In the genomic region with DNA sequence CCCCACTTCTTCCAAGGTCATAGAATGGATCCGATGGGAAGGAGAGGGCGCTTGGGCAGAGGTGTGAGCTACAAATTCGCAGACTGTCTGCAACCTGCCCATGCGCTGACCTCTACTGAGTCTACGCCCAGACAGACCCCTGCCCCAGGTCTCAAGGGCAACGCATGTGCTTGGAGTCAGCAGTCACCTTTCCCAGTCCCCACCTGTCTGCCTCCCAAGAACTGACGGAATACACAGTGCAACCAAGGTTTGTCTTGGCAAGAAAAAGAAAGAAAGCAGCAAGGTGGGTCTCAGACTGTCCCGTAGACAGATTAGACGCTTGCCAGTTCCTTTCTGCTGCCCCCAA, we compare ENCODE assay signal across 29 cellular contexts.
DNase-seq lines count a peak whose midpoint lies in the region; FAIRE-seq and TF ChIP-seq lines count a peak whose summit lies in the region.
"Had no signal": no experiment of that assay in that cellular context is flagged by ENCODE, and none has a peak within 500 bp of the region (broad histone marks: within the 10 kb centered on the region; RNA-seq: fewer than 3 reads in every experiment).

No MANE protein-coding gene starts in this region.

- peak overlapping the region; percentile 67 for H2AFZ ChIP-seq in H1 (ENCODE audit: low read length)

- DNase-seq in H1 (ENCODE audit: low read depth in 1 of 2, low spot score in 2 of 2) (no peak), suprapubic skin (ENCODE audit: low spot score in 2 of 2) (no peak), nucleus accumbens (lab: John Stamatoyannopoulos, UW) (no peak), thyroid gland (no peak)
- no peak for DNase-seq in activated CD4-positive, alpha-beta T cell treated with anti-CD3 and anti-CD28 coated beads, Interleukin-2, amount 10 ng/mL, durations not matched to agents 24 days and 14 days
- DNase-seq: activated CD4-positive, alpha-beta T cell treated with anti-CD3 and anti-CD28 coated beads for 4 hours; activated gamma-delta T cell; activated naive CD8-positive, alpha-beta T cell treated with anti-CD3 and anti-CD28 coated beads, Interleukin-2, amount 10 ng/mL, durations not matched to agents 7 days and 5 days; activated T-cell treated with anti-CD3 and anti-CD28 coated beads, Interleukin-2, amount 50 U/mL, for 24 hours; central memory CD4-positive, alpha-beta T cell; COR-L47; dermis blood vessel endothelial cell; HFFc6; IMR-90; NCI-H2029; NCI-H524 treated with DMSO at 0.1 percent for 48 hours; NK-92 treated with Interleukin-12 subunit alpha and Interleukin-12 subunit beta, amount 100 ng/mL, for 24 hours; psoas muscle; SHP77; stimulated activated CD4-positive, alpha-beta T cell treated with anti-CD3 and anti-CD28 coated beads, Interleukin-15, amount 100 ng/mL, for 24 hours; stimulated activated naive CD8-positive, alpha-beta T cell treated with anti-CD3 and anti-CD28 coated beads, Interleukin-15, Interleukin-2, amounts not matched to agents 100 U/mL and 50 U/mL, for 24 hours; tibial artery had no signal

- H3K9me3 Mint-ChIP-seq in activated CD4-positive, alpha-beta T cell treated with anti-CD3 and anti-CD28 coated beads, Interleukin-2, amount 10 ng/mL, durations not matched to agents 24 days and 14 days, result peaks cover 5% of the 10 kb centered on the region

- H3K27ac Mint-ChIP-seq in activated CD4-positive, alpha-beta T cell treated with anti-CD3 and anti-CD28 coated beads, Interleukin-2, amount 10 ng/mL, durations not matched to agents 24 days and 14 days, result no peak overlapping the region
- H3K27ac Mint-ChIP-seq: activated naive CD8-positive, alpha-beta T cell treated with anti-CD3 and anti-CD28 coated beads, Interleukin-2, amount 10 ng/mL, durations not matched to agents 7 days and 5 days; activated T-cell treated with anti-CD3 and anti-CD28 coated beads, Interleukin-2, amount 50 U/mL, for 24 hours; HFFc6; T-helper 2 cell treated with Interferon-gamma antibody and Interleukin-4, amounts not matched to agents 5 μg/mL and 100 μg/mL, for 36 hours had no signal

- H3K27me3 ChIP-seq in HUES6 (ENCODE audit: control insufficient read depth, insufficient read depth, low read length) (peaks cover 52% of the 10 kb centered on the region), H1 (replicated peaks in 1 of 4; ENCODE audit: control insufficient read depth in 3 of 4, extremely low read depth in 1 of 4, insufficient read depth in 3 of 4, low read length in 3 of 4) (peaks cover 0 to 19% (median 9%) of the 10 kb centered on the region in 4 experiments; a peak in 6 of 7 replicates), iPS-20b (ENCODE audit: insufficient read depth, low read length) (peaks cover 53% of the 10 kb centered on the region), suprapubic skin (peaks cover 37% of the 10 kb centered on the region), thyroid gland (no peaks in the 10 kb centered on the region)

- peak overlapping the region; percentile 97; the same call in 1 of the 2 replicates for H3K18ac ChIP-seq in H1 (ENCODE audit: extremely low read depth, low read length)

- H3K79me1 ChIP-seq in H1 (ENCODE audit: low read depth, low read length), result no peaks in the 10 kb centered on the region

- H4K20me1 ChIP-seq in H1 (replicated peaks in 1 of 2; ENCODE audit: control insufficient read depth in 1 of 2, insufficient read depth in 2 of 2, low read length in 2 of 2), result peaks cover 0 to 3% of the 10 kb centered on the region in 2 experiments
- H4K20me1 ChIP-seq: BLaER1 treated with 17β-estradiol and CSF1 and Interleukin-3, amounts not matched to agents 10 nM and 100 nM had no signal

- H2AK5ac ChIP-seq in H1 (ENCODE audit: low read depth, low read length), result 0 out of 2 replicates have a peak overlapping the region, but pooled peaks have one; percentile 33

- H3K14ac ChIP-seq in H1 (ENCODE audit: insufficient read length), result no peak overlapping the region

- peak overlapping the region; percentile 14 for H3K4ac ChIP-seq in H1 (replicated peaks; ENCODE audit: insufficient read length, low read depth, low read length)

- H3K36me3 ChIP-seq in HUES6 (ENCODE audit: control insufficient read depth, insufficient read depth, low read length) (no peaks in the 10 kb centered on the region), H1 (ENCODE audit: control insufficient read depth in 2 of 4, insufficient read depth in 4 of 4, low read length in 3 of 4) (no peaks in the 10 kb centered on the region; a peak in 1 of 8 replicates), iPS-20b (ENCODE audit: insufficient read depth, low read depth, low read length) (no peaks in the 10 kb centered on the region), suprapubic skin (no peaks in the 10 kb centered on the region), thyroid gland (no peaks in the 10 kb centered on the region)
- H3K36me3 ChIP-seq: tibial artery had no signal

- TF ChIP-seq EP300 in H1 (IDR thresholded peaks at IDR 0.05; ENCODE audit: borderline replicate concordance in 1 of 2, low read depth in 2 of 2, low read length in 2 of 2), result no peak
- no peak for TF ChIP-seq EP300 in suprapubic skin (IDR thresholded peaks at IDR 0.05)

- no peak overlapping the region for H4K5ac ChIP-seq in H1 (ENCODE audit: insufficient read length, low read depth, low read length)

- peak overlapping the region; percentile 81 for H3K4me3 ChIP-seq in HUES6 (ENCODE audit: low read depth, low read length)
- H3K4me3 ChIP-seq in H1 (ENCODE audit: extremely low read depth in 1 of 4, insufficient read depth in 2 of 4, low read depth in 3 of 4, low read length in 4 of 4), result peak overlapping the region; percentile 62 to 98 (median 70)
- peak overlapping the region; percentile 85 for H3K4me3 ChIP-seq in iPS-20b (ENCODE audit: low read length)
- peak overlapping the region; percentile 51 for H3K4me3 ChIP-seq in suprapubic skin
- no peak overlapping the region for H3K4me3 ChIP-seq in thyroid gland (replicated peaks in 1 of 3)
- H3K4me3 ChIP-seq: GM12878, lung, psoas muscle, tibial artery had no signal

- no peak overlapping the region for H3K4me3 Mint-ChIP-seq in activated CD4-positive, alpha-beta T cell treated with anti-CD3 and anti-CD28 coated beads, Interleukin-2, amount 10 ng/mL, durations not matched to agents 24 days and 14 days
- H3K4me3 Mint-ChIP-seq: activated naive CD8-positive, alpha-beta T cell treated with anti-CD3 and anti-CD28 coated beads, Interleukin-2, amount 10 ng/mL, durations not matched to agents 7 days and 5 days; activated T-cell treated with anti-CD3 and anti-CD28 coated beads, Interleukin-2, amount 50 U/mL, for 24 hours; HFFc6; T-helper 2 cell treated with Interferon-gamma antibody and Interleukin-4, amounts not matched to agents 5 μg/mL and 100 μg/mL, for 36 hours had no signal

- peak overlapping the region; percentile 65 to 90 for H3K4me2 ChIP-seq in H1 (ENCODE audit: insufficient read depth in 1 of 2, low read depth in 2 of 2, low read length in 2 of 2)

- peaks cover 12% of the 10 kb centered on the region for H3K4me1 ChIP-seq in HUES6 (ENCODE audit: control insufficient read depth, insufficient read depth, low read length)
- peaks cover 4 to 17% (median 13%) of the 10 kb centered on the region in 4 experiments for H3K4me1 ChIP-seq in H1 (replicated peaks in 1 of 4; ENCODE audit: control insufficient read depth in 3 of 4, insufficient read depth in 4 of 4, low read length in 3 of 4)
- H3K4me1 ChIP-seq in iPS-20b (ENCODE audit: insufficient read depth, low read length), result peaks cover 7% of the 10 kb centered on the region
- H3K4me1 ChIP-seq in suprapubic skin, result peaks cover 15% of the 10 kb centered on the region
- peaks cover 0 to 13% of the 10 kb centered on the region in 2 donors for H3K4me1 ChIP-seq in thyroid gland
- H3K4me1 ChIP-seq: psoas muscle had no signal

- POLR2A ChIA-PET in H1 (lab: Charles Lee; ENCODE audit: partially characterized antibody), result interaction anchor here (1.1 to 1.8 kb wide), 2 partner anchors 12 to 72 kb away, joined by 3 to 4 read pairs; no protein-coding TSS in a partner anchor

- no peak overlapping the region for H3K23ac ChIP-seq in H1 (ENCODE audit: insufficient read length)

- peak overlapping the region; percentile 76; the same call in 1 of the 2 replicates for H2BK5ac ChIP-seq in H1 (ENCODE audit: low read depth, low read length)

- H4K91ac ChIP-seq in H1 (replicated peaks; ENCODE audit: insufficient read length, low read length), result peak overlapping the region; percentile 92

- peak overlapping the region; percentile 25 for H2BK15ac ChIP-seq in H1 (ENCODE audit: low read length)

- H3K27ac ChIP-seq in HUES6 (ENCODE audit: low read depth, low read length) (no peak overlapping the region), H1 (ENCODE audit: low read depth, low read length) (no peak overlapping the region), iPS-20b (ENCODE audit: low read length) (no peak overlapping the region), suprapubic skin (no peak overlapping the region), thyroid gland (no peak overlapping the region)
- H3K27ac ChIP-seq: BLaER1 treated with 17β-estradiol and CSF1 and Interleukin-3, amounts not matched to agents 10 nM and 100 nM; psoas muscle; tibial artery had no signal

- H4K8ac ChIP-seq in H1 (ENCODE audit: extremely low read depth, insufficient read depth, low read length), result no peak overlapping the region; the same call in 1 of the 2 replicates

- intact Hi-C loops in activated CD4-positive, alpha-beta T cell treated with anti-CD3 and anti-CD28 coated beads, Interleukin-2, amount 10 ng/mL, durations not matched to agents 24 days and 14 days (cut with micrococcal nuclease), result no loop called here
- intact Hi-C loops in thyroid gland (cut with DNase I), result no loop called here

- TF ChIP-seq CTCF in H1 (IDR thresholded peaks at IDR 0.05; ENCODE audit: control extremely low read depth in 1 of 3, insufficient read depth in 1 of 3, low read depth in 1 of 3, low read length in 3 of 3) (no peak), suprapubic skin (IDR thresholded peaks at IDR 0.05) (no peak), thyroid gland (IDR thresholded peaks at IDR 0.05) (no peak)

- H3K9ac ChIP-seq in HUES6 (ENCODE audit: low read length), result no peak overlapping the region
- peak overlapping the region in 1 of 4 experiments; percentile 65; a peak in 3 of 7 replicates for H3K9ac ChIP-seq in H1 (replicated peaks in 1 of 4; ENCODE audit: extremely low read depth in 1 of 4, low read depth in 3 of 4, low read length in 3 of 4)
- H3K9ac ChIP-seq in iPS-20b (ENCODE audit: low read depth, low read length), result peak overlapping the region; percentile 79; the same call in 1 of the 2 replicates
- H3K9ac ChIP-seq: BLaER1 treated with 17β-estradiol and CSF1 and Interleukin-3, amounts not matched to agents 10 nM and 100 nM had no signal

- peaks cover 23% of the 10 kb centered on the region; the same call in 1 of the 2 replicates for H3K23me2 ChIP-seq in H1 (ENCODE audit: low read depth, low read length)

- H2BK120ac ChIP-seq in H1 (replicated peaks; ENCODE audit: low read depth, low read length), result no peak overlapping the region

- H3K9me3 ChIP-seq in HUES6 (ENCODE audit: control insufficient read depth, insufficient read depth, low read depth, low read length), result peaks cover 8% of the 10 kb centered on the region
- H3K9me3 ChIP-seq in H1 (ENCODE audit: insufficient read depth in 2 of 2, low read depth in 1 of 2, low read length in 1 of 2), result 0 out of 4 replicates have a peak, but pooled peaks cover 0 to under 1% of the 10 kb centered on the region in 2 experiments
- H3K9me3 ChIP-seq in iPS-20b (ENCODE audit: insufficient read depth, low read depth, low read length), result no peaks in the 10 kb centered on the region
- no peaks in the 10 kb centered on the region for H3K9me3 ChIP-seq in suprapubic skin
- H3K9me3 ChIP-seq in thyroid gland, result no peaks in the 10 kb centered on the region
- H3K9me3 ChIP-seq: psoas muscle, tibial artery had no signal

- 44% methylated on average over 9 of the region's 9 CpGs; no CpG with 5 or more reads in 1 of the 2 experiments for WGBS in H1 (ENCODE audit: extremely low coverage in 1 of 2, insufficient coverage in 1 of 2, insufficient read length in 1 of 2, insufficient replicate concordance in 2 of 2, low coverage in 1 of 2, low lambda C conversion rate in 2 of 2, missing lambda C conversion rate in 1 of 2), 2 experiments
- WGBS in suprapubic skin, result 35% methylated on average over 9 of the region's 9 CpGs
- WGBS in thyroid gland, 2 donors, result 25 to 33% methylated on average over 3 to 9 of the region's 9 CpGs

- TF ChIP-seq POLR2A in H1 (IDR thresholded peaks at IDR 0.05; ENCODE audit: control extremely low read depth in 1 of 2, low read depth in 2 of 2, low read length in 2 of 2) (no peak), suprapubic skin (IDR thresholded peaks at IDR 0.05) (no peak), thyroid gland (IDR thresholded peaks at IDR 0.05) (no peak)

- FAIRE-seq in H1 (lab: Jason Lieb, UNC), result no peak
- FAIRE-seq: endothelial cell of umbilical vein, GM12878 had no signal

- CTCF ChIA-PET in H1 (lab: Charles Lee; ENCODE audit: partially characterized antibody), result no interaction called here

- H3K56ac ChIP-seq in H1 (replicated peaks; ENCODE audit: insufficient read length, low read depth, low read length), result no peak overlapping the region

- H3K79me2 ChIP-seq in H1 (ENCODE audit: control insufficient read depth in 1 of 2, insufficient read depth in 2 of 2, low read length in 2 of 2), result peaks cover 0 to 25% of the 10 kb centered on the region in 2 experiments; a peak in 2 of 4 replicates

- H2BK20ac ChIP-seq in H1 (ENCODE audit: low read length), result no peak overlapping the region; the same call in 1 of the 2 replicates

- peaks cover 18% of the 10 kb centered on the region for H3K27me3 Mint-ChIP-seq in activated CD4-positive, alpha-beta T cell treated with anti-CD3 and anti-CD28 coated beads, Interleukin-2, amount 10 ng/mL, durations not matched to agents 24 days and 14 days

- peak overlapping the region; percentile 27; the same call in 1 of the 2 replicates for H2BK12ac ChIP-seq in H1 (ENCODE audit: low read depth, low read length)

- no peaks in the 10 kb centered on the region for H3K36me3 Mint-ChIP-seq in activated CD4-positive, alpha-beta T cell treated with anti-CD3 and anti-CD28 coated beads, Interleukin-2, amount 10 ng/mL, durations not matched to agents 24 days and 14 days (ENCODE audit: low read depth)
- H3K36me3 Mint-ChIP-seq: activated naive CD8-positive, alpha-beta T cell treated with anti-CD3 and anti-CD28 coated beads, Interleukin-2, amount 10 ng/mL, durations not matched to agents 7 days and 5 days had no signal

- H3K4me1 Mint-ChIP-seq in activated CD4-positive, alpha-beta T cell treated with anti-CD3 and anti-CD28 coated beads, Interleukin-2, amount 10 ng/mL, durations not matched to agents 24 days and 14 days, result no peaks in the 10 kb centered on the region
- H3K4me1 Mint-ChIP-seq: activated naive CD8-positive, alpha-beta T cell treated with anti-CD3 and anti-CD28 coated beads, Interleukin-2, amount 10 ng/mL, durations not matched to agents 7 days and 5 days had no signal

- no peak for TF ChIP-seq RAD21 in H1 (IDR thresholded peaks at IDR 0.05 in 1 of 2, conservative IDR thresholded peaks at IDR 0.05 in 1 of 2; ENCODE audit: low read depth in 2 of 2, low read length in 2 of 2)

Comparison
In these comparisons a context has a peak if more than half of its experiments do, and no peak if none do; other contexts are left out.
1. H3K4me3 ChIP-seq: peak in HUES6 (single experiment), H1 (4 of 4), iPS-20b (single experiment) and suprapubic skin (single experiment); none in thyroid gland (0 of 3).